Comparison of ENCODE assay signal across 8 cellular contexts in the genomic region with DNA sequence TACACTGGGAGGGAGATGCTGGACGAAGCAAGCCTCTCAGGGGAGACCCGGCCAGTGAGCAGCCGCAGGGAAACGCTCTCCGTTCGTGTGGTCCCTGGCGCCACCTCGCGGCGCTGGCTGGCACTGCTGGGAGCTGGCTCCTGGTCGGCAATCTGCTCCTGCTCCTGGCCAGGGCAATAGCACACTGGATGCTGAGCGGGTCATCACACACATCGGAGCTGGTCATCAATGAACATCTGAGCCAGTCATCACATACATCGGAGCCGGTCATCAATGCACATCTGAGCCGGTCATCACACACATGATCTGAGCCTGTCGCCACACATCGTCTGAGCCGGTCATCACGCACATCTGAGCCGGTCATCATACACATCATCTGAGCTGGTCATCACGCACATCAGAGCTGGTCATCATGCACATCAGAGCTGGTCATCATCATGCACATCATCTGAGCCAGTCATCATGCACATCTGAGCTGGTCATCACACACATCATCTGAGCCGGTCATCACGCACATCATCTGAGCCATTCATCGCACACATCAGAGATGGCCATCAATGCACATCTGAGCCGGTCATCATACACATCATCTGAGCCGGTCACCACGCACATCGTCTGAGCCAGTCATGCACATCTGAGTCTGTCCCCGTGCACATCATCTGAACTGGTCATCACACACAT.
A peak's percentile ranks its signal among the peaks of the same experiment; 100 is the strongest.
DNase-seq lines count a peak whose midpoint lies in the region; ATAC-seq, FAIRE-seq and TF ChIP-seq lines count a peak whose summit lies in the region.

No MANE protein-coding gene starts in this region.

- H3K36me3 ChIP-seq in bronchial epithelial cell (ENCODE audit: control insufficient read depth, insufficient read depth, low read length) = no peaks in the 10 kb centered on the region

- DNase-seq in 8988T (peak; percentile 86), GM18507 (ENCODE audit: extremely low spot score, insufficient read length, low read depth) (peak; percentile 59), NCI-H2196 (lab: John Stamatoyannopoulos, UW; ENCODE audit: unreplicated experiment) (peak; percentile 94), bronchial epithelial cell (ENCODE audit: low read depth) (peak; percentile 34), islet precursor cell (peak; percentile 94)
- peak; percentile 46 to 63 (median 56) for DNase-seq in stimulated activated CD4-positive, alpha-beta T cell treated with anti-CD3 and anti-CD28 coated beads, Interleukin-1b, Interleukin-23, amount 100 ng/mL, for 24 hours (ENCODE audit: low read depth in 4 of 4, low spot score in 1 of 4)

- H3K4me3 ChIP-seq in bronchial epithelial cell (ENCODE audit: low read depth, low read length) = no peak overlapping the region

- ATAC-seq in activated CD4-positive, CD25-positive, alpha-beta regulatory T cell treated with anti-CD3 and anti-CD28 coated beads, Interleukin-2, amount 50 U/mL, for 24 hours = peak; percentile 38 to 58
- no peak for ATAC-seq in GM19351 (IDR thresholded peaks at IDR 0.05; ENCODE audit: unreplicated experiment)

- peaks cover 6% of the 10 kb centered on the region for H3K27me3 ChIP-seq in bronchial epithelial cell (ENCODE audit: control insufficient read depth, insufficient read depth, low read length)

- TF ChIP-seq CTCF in bronchial epithelial cell (IDR thresholded peaks at IDR 0.05; ENCODE audit: insufficient read depth, low read length, severe bottlenecking) = peak; percentile 99

- FAIRE-seq in GM18507 (lab: Jason Lieb, UNC) (peak; percentile 78), bronchial epithelial cell (lab: Jason Lieb, UNC) (no peak)

Comparison
In these comparisons a context has a peak if more than half of its experiments do, and no peak if none do; other contexts are left out.
1. DNase-seq: peak in every context shown above with its lines; median percentile 94 in NCI-H2196; 94 in islet precursor cell; 86 in 8988T; 59 in GM18507; 56 in stimulated activated CD4-positive, alpha-beta T cell treated with anti-CD3 and anti-CD28 coated beads, Interleukin-1b, Interleukin-23, amount 100 ng/mL, for 24 hours; 34 in bronchial epithelial cell.